ENCODE assay signal across 24 cellular contexts in the genomic region with DNA sequence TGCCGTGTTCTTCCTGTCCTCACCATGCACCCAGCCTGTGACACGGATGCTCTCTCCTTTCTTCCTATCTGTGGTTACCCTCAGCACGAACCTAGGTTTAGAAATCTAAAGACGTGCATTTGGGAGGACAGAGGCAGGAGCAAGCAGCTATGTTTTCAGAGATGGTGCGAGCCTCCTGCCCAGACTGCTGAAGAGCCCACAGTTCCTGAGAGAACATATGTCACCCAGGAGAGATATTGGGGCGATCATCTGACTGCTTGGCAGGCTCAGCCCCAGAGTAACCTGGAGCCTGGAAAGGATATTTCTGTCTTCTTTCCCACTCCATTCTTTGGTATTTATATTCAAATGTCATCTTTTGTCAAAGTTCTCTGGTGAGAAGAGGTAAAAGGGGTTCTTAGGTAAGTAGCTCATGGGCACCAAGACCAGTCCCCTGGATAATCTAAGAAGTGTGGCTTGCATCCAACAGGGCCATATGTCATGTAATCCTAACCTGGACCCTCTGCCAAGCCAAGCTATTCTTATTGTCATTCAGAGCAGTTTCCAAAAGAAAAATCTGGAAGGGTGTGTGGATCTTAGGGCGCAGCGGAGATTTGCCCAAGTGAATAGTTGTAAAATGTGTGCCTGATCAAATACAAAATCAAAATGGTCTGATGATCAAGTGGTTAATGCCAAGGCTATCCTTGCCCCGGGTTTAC.
"Had no signal": no experiment of that assay in that cellular context is flagged by ENCODE, and none has a peak within 500 bp of the region (broad histone marks: within the 10 kb centered on the region; RNA-seq: fewer than 3 reads in every experiment).

No MANE protein-coding gene starts in this region.

- H3K9me3 ChIP-seq: lower lobe of right lung, ovary, right atrium auricular region, sigmoid colon, testis, upper lobe of right lung, vagina had no signal

- H3K36me3 ChIP-seq: left ventricle myocardium inferior, lower lobe of right lung, ovary, right atrium auricular region, sigmoid colon, tibial nerve, upper lobe of right lung, vagina had no signal

- H3K27ac ChIP-seq: hepatocyte, left ventricle myocardium inferior, lower lobe of right lung, ovary, right atrium auricular region, sigmoid colon, skin epidermis, testis, tibial nerve, upper lobe of right lung, vagina had no signal

- H2AFZ ChIP-seq: hepatocyte had no signal

- H3K4me1 ChIP-seq: lower lobe of right lung, right atrium auricular region, sigmoid colon, testis, tibial nerve, upper lobe of right lung, vagina had no signal

- H3K4me3 ChIP-seq: hepatocyte, left ventricle myocardium inferior, lower lobe of right lung, ovary, right atrium auricular region, sigmoid colon, skin epidermis, testis, tibial nerve, upper lobe of right lung, vagina had no signal

- H3K4me2 ChIP-seq: hepatocyte had no signal

- DNase-seq: effector CD4-positive, alpha-beta T cell; endodermal cell; erythroblast; foreskin melanocyte; head of caudate nucleus; kidney; left cardiac atrium; left ventricle myocardium inferior; lower lobe of right lung; natural killer cell; nucleus accumbens; ovary; sigmoid colon; stimulated activated CD4-positive, alpha-beta T cell treated with anti-CD3 and anti-CD28 coated beads, Interleukin-2, amount 100 ng/mL, for 24 hours; stimulated activated CD4-positive, alpha-beta T cell treated with anti-CD3 and anti-CD28 coated beads, Interleukin-4, amount 100 ng/mL, for 4 hours; stimulated activated naive B cell treated with anti-CD40 and anti-IgM and Interleukin-4, amounts not matched to agents 10 μg/mL and 1 μg/mL and 100 μg/mL, for 72 hours; stimulated activated naive CD8-positive, alpha-beta T cell treated with anti-CD3 and anti-CD28 coated beads, Interleukin-15, amount 100 ng/mL, for 72 hours; testis; upper lobe of right lung had no signal

- H3K79me2 ChIP-seq: hepatocyte had no signal

- H3K27me3 ChIP-seq: hepatocyte, ovary, right atrium auricular region, sigmoid colon, testis, tibial nerve, upper lobe of right lung, vagina had no signal

- ATAC-seq: left cardiac atrium; lower lobe of right lung; natural killer cell; stimulated activated naive B cell treated with anti-CD40 and anti-IgM and Interleukin-4, amounts not matched to agents 10 μg/mL and 1 μg/mL and 100 μg/mL, for 72 hours; stimulated activated naive CD8-positive, alpha-beta T cell treated with anti-CD3 and anti-CD28 coated beads, Interleukin-15, amount 100 ng/mL, for 72 hours; upper lobe of right lung had no signal
